Comparison of ENCODE assay signal across 8 cellular contexts in the genomic region with DNA sequence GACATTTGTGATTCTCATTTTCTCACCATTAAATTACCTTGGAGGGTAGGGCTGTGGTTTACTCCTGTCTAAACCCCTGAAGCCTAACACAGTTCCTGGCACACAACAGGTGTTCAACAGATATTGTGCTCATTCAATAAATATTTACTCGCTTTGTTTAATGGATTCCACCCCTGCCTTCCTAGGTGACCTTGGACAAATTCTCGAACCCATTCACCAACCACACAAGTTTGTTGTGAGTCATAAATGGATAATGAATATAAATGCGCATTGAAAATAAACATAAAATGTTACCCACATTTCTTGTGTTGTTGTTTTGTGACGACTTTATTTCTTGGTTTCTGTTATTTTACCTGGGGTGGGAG. TPM values are rescaled to one million over a fixed set of nuclear protein-coding genes. Genes with fewer than 3 reads are reported as not detected.
DNase-seq lines count a peak whose midpoint lies in the region; ATAC-seq and TF ChIP-seq lines count a peak whose summit lies in the region.

No MANE protein-coding gene starts in this region.

- H3K79me2 ChIP-seq in DND-41 (ENCODE audit: insufficient read depth, low read length) (peaks cover 22% of the 10 kb centered on the region), neural cell (replicated peaks; ENCODE audit: insufficient read depth, low read length) (peaks cover 10% of the 10 kb centered on the region)

- H3K9me3 ChIP-seq in DND-41 (ENCODE audit: insufficient read depth, low read length, severe bottlenecking): no peaks in the 10 kb centered on the region
- no peaks in the 10 kb centered on the region for H3K9me3 ChIP-seq in neural cell (ENCODE audit: low read length)

- intact Hi-C loops in left colon (cut with DNase I, micrococcal nuclease): no loop called here

- H3K9me3 Mint-ChIP-seq in activated naive CD4-positive, alpha-beta T cell treated with anti-CD3 and anti-CD28 coated beads, Interleukin-2, amount 50 U/mL, for 72 hours: no peaks in the 10 kb centered on the region

- peak overlapping the region; percentile 93 to 97 for H3K27ac Mint-ChIP-seq in activated naive CD4-positive, alpha-beta T cell treated with anti-CD3 and anti-CD28 coated beads, Interleukin-2, amount 50 U/mL, for 72 hours

- H3K4me2 ChIP-seq in DND-41 (ENCODE audit: insufficient read depth, low read length) (peak overlapping the region; percentile 72), neural cell (ENCODE audit: low read length) (no peak overlapping the region)

- peaks cover 8 to 13% of the 10 kb centered on the region in 2 donors for H3K36me3 Mint-ChIP-seq in activated naive CD4-positive, alpha-beta T cell treated with anti-CD3 and anti-CD28 coated beads, Interleukin-2, amount 50 U/mL, for 72 hours

- H3K4me3 ChIP-seq in DND-41 (ENCODE audit: low read depth in 1 of 2, low read length in 2 of 2) (peak overlapping the region in 1 of 2 experiments; percentile 88; a peak in 2 of 4 replicates), neural cell (ENCODE audit: low read length) (peak overlapping the region; percentile 80)

- DNase-seq in DND-41 (no peak), G401 (ENCODE audit: low spot score) (no peak), midbrain (lab: John Stamatoyannopoulos, UW) (no peak), globus pallidus (ENCODE audit: low spot score) (no peak), left colon (no peak)
- no peak for DNase-seq in activated naive CD4-positive, alpha-beta T cell treated with anti-CD3 and anti-CD28 coated beads, Interleukin-2, amount 50 U/mL, for 72 hours (ENCODE audit: low spot score in 2 of 2)

- no peak for TF ChIP-seq CTCF in DND-41 (IDR thresholded peaks at IDR 0.05; ENCODE audit: borderline replicate concordance, extremely low read depth, low read length, poor library complexity, severe bottlenecking)
- no peak for TF ChIP-seq CTCF in neural cell (IDR thresholded peaks at IDR 0.05; ENCODE audit: poor library complexity, severe bottlenecking)

- H2AFZ ChIP-seq in DND-41 (ENCODE audit: low read depth, low read length): peak overlapping the region; percentile 55
- no peak overlapping the region for H2AFZ ChIP-seq in neural cell (ENCODE audit: low read depth, low read length)

- H4K20me1 ChIP-seq in DND-41 (ENCODE audit: insufficient read depth, low read length) (no peaks in the 10 kb centered on the region; the same call in 1 of the 2 replicates), neural cell (ENCODE audit: insufficient read depth) (no peaks in the 10 kb centered on the region)

- H3K4me1 ChIP-seq in DND-41 (ENCODE audit: insufficient read depth, low read length): peaks cover 35% of the 10 kb centered on the region

- H3K36me3 ChIP-seq in DND-41 (ENCODE audit: insufficient read depth, low read length) (peaks cover 37% of the 10 kb centered on the region), neural cell (ENCODE audit: insufficient read depth, low read length) (no peaks in the 10 kb centered on the region)

- ATAC-seq in DND-41 (ENCODE audit: insufficient read depth, low read depth) (peak; percentile 3; the same call in 1 of the 3 replicates), HG02973 (IDR thresholded peaks at IDR 0.05; ENCODE audit: unreplicated experiment) (peak; percentile 14), left colon (no peak)
- no peak for ATAC-seq in activated naive CD4-positive, alpha-beta T cell treated with anti-CD3 and anti-CD28 coated beads, Interleukin-2, amount 50 U/mL, for 72 hours

- TF ChIP-seq EP300 in neural cell (conservative IDR thresholded peaks at IDR 0.05; ENCODE audit: poor library complexity, severe bottlenecking): no peak

- H3K27me3 ChIP-seq in DND-41 (ENCODE audit: insufficient read depth, low read length, poor library complexity): no peaks in the 10 kb centered on the region
- no peaks in the 10 kb centered on the region for H3K27me3 ChIP-seq in neural cell (ENCODE audit: insufficient read depth, low read depth, low read length)

- H3K9me2 ChIP-seq in neural cell (ENCODE audit: insufficient read depth, low read length): no peaks in the 10 kb centered on the region

- no peak for TF ChIP-seq RAD21 in neural cell (conservative IDR thresholded peaks at IDR 0.05)

- H3K9ac ChIP-seq in DND-41 (ENCODE audit: low read depth, low read length) (peak overlapping the region; percentile 74), neural cell (ENCODE audit: low read length) (no peak overlapping the region)

- H3F3A ChIP-seq in neural cell (ENCODE audit: insufficient read depth, low read length, poor library complexity, severe bottlenecking): no peaks in the 10 kb centered on the region

- peak overlapping the region; percentile 55 for H3K27ac ChIP-seq in DND-41 (ENCODE audit: low read length)
- no peak overlapping the region for H3K27ac ChIP-seq in neural cell (ENCODE audit: low read length)

- in situ Hi-C loops in G401 (cut with HindIII; ENCODE audit: low sequenced_read_pairs): no loop called here

TF ChIP-seq in neural cell, 6 proteins besides CTCF, POLR2A, EP300 and RAD21:
- no peak for TF ChIP-seq POLR2AphosphoS5 (IDR thresholded peaks at IDR 0.05)
- no peak for TF ChIP-seq EZH2 (IDR thresholded peaks at IDR 0.05; ENCODE audit: borderline replicate concordance, insufficient read depth, low read length, poor library complexity, severe bottlenecking)

RNA-seq across cellular contexts. Expression of a gene that starts 0.4 kb away (rescaled TPM):
- 10 to 100 TPM; 35.9 to 50.2 TPM for total RNA-seq in activated naive CD4-positive, alpha-beta T cell treated with anti-CD3 and anti-CD28 coated beads, Interleukin-2, amount 50 U/mL, for 72 hours
- 30.2 and 37.8 TPM in 2 replicates for polyA plus RNA-seq in neural cell
- polyA minus RNA-seq in neural cell: 26.4 and 29.2 TPM in 2 replicates
- total RNA-seq in G401 (2014; rRNA removed; shearing (Covaris generic)): 73.7 and 75.2 TPM in 2 replicates
- total RNA-seq in left colon: 10 to 100 TPM; 25.3 to 31.8 TPM

RNA-seq across cellular contexts. Expression of a gene that starts 9.8 kb away (rescaled TPM):
- 1 to 10 TPM; 3.1 to 3.6 TPM for total RNA-seq in activated naive CD4-positive, alpha-beta T cell treated with anti-CD3 and anti-CD28 coated beads, Interleukin-2, amount 50 U/mL, for 72 hours
- 1.6 and 2.0 TPM in 2 replicates for polyA plus RNA-seq in neural cell
- 0.46 and 0.73 TPM in 2 replicates for polyA minus RNA-seq in neural cell
- 5.1 and 7.0 TPM in 2 replicates for total RNA-seq in G401 (2014; rRNA removed; shearing (Covaris generic))
- 1 to 10 TPM; 4.8 to 6.8 TPM for total RNA-seq in left colon

RNA-seq across cellular contexts. Expression of a gene that starts 10.3 kb away (rescaled TPM):
- total RNA-seq in activated naive CD4-positive, alpha-beta T cell treated with anti-CD3 and anti-CD28 coated beads, Interleukin-2, amount 50 U/mL, for 72 hours: 10 to 100 TPM; 21.3 to 28.5 TPM
- 1.9 and 2.0 TPM in 2 replicates for polyA plus RNA-seq in neural cell
- 0.81 TPM in 1 of 2 replicates, not detected in the other for polyA minus RNA-seq in neural cell
- 15.6 and 30.1 TPM in 2 replicates for total RNA-seq in G401 (2014; rRNA removed; shearing (Covaris generic))
- total RNA-seq in left colon: 10 to 100 TPM in 1 of 2 donors, 1 to 10 TPM in 1; 9.3 to 11.6 TPM

RNA-seq across cellular contexts. Expression of a gene that starts 15.3 kb away (rescaled TPM):
- 10 to 100 TPM in 1 of 2 donors, 1 to 10 TPM in 1; 7.6 to 14.7 TPM for total RNA-seq in activated naive CD4-positive, alpha-beta T cell treated with anti-CD3 and anti-CD28 coated beads, Interleukin-2, amount 50 U/mL, for 72 hours
- 0.86 and 1.4 TPM in 2 replicates for polyA plus RNA-seq in neural cell
- not detected in 2 replicates for polyA minus RNA-seq in neural cell
- 0.18 and 3.9 TPM in 2 replicates for total RNA-seq in G401 (2014; rRNA removed; shearing (Covaris generic))
- 1 to 10 TPM in 1 of 2 donors, under 1 TPM in 1; 0.87 to 1.7 TPM for total RNA-seq in left colon

RNA-seq across cellular contexts. Expression of a gene that starts 27.3 kb away (rescaled TPM):
- 10 to 100 TPM; 17.4 to 26.4 TPM for total RNA-seq in activated naive CD4-positive, alpha-beta T cell treated with anti-CD3 and anti-CD28 coated beads, Interleukin-2, amount 50 U/mL, for 72 hours
- 34.5 and 47.8 TPM in 2 replicates for polyA plus RNA-seq in neural cell
- 23.6 and 29.9 TPM in 2 replicates for polyA minus RNA-seq in neural cell
- 7.2 and 14.2 TPM in 2 replicates for total RNA-seq in G401 (2014; rRNA removed; shearing (Covaris generic))
- 10 to 100 TPM; 12.2 to 13.1 TPM for total RNA-seq in left colon

Comparison
In these comparisons a context has a peak if more than half of its experiments do, and no peak if none do; other contexts are left out.
1. ATAC-seq: peak in DND-41 (single experiment) and HG02973 (single experiment); none in activated naive CD4-positive, alpha-beta T cell treated with anti-CD3 and anti-CD28 coated beads, Interleukin-2, amount 50 U/mL, for 72 hours (0 of 2) and left colon (single experiment).